22 cellular contexts compared by ENCODE assay signal in genomic region chr16:86292171-86292775, GRCh38.
"Had no signal": no experiment of that assay in that cellular context is flagged by ENCODE, and none has a peak within 500 bp of the region (broad histone marks: within the 10 kb centered on the region; RNA-seq: fewer than 3 reads in every experiment).

No MANE protein-coding gene starts in this region.

- H3K27ac ChIP-seq: dorsolateral prefrontal cortex, lower lobe of right lung, neural progenitor cell, prostate gland, right atrium auricular region, thyroid gland had no signal

- H3K27ac Mint-ChIP-seq: mesothelial cell of epicardium; naive thymus-derived CD4-positive, alpha-beta T cell; nephron; neural progenitor cell; stimulated activated effector memory CD8-positive, alpha-beta T cell treated with anti-CD3 and anti-CD28 coated beads, Interleukin-12 subunit alpha, Interleukin-12 subunit beta, amount 100 ng/mL, for 72 hours; type B pancreatic cell had no signal

- H3K4me3 Mint-ChIP-seq: mesothelial cell of epicardium; naive thymus-derived CD4-positive, alpha-beta T cell; nephron; neural progenitor cell; stimulated activated effector memory CD8-positive, alpha-beta T cell treated with anti-CD3 and anti-CD28 coated beads, Interleukin-12 subunit alpha, Interleukin-12 subunit beta, amount 100 ng/mL, for 72 hours; type B pancreatic cell had no signal

- H3K9me3 Mint-ChIP-seq: mesothelial cell of epicardium; nephron; neural progenitor cell; stimulated activated effector memory CD8-positive, alpha-beta T cell treated with anti-CD3 and anti-CD28 coated beads, Interleukin-12 subunit alpha, Interleukin-12 subunit beta, amount 100 ng/mL, for 72 hours; type B pancreatic cell had no signal

- DNase-seq: dorsolateral prefrontal cortex; effector CD4-positive, alpha-beta T cell; left ventricle myocardium superior; lower lobe of right lung; mucosa of descending colon; naive thymus-derived CD4-positive, alpha-beta T cell; nucleus accumbens; stimulated activated CD4-positive, alpha-beta T cell treated with anti-CD3 and anti-CD28 coated beads, Interleukin-12 subunit alpha, Interleukin-12 subunit beta, amount 100 ng/mL, for 4 hours; stimulated activated CD4-positive, alpha-beta T cell treated with anti-CD3 and anti-CD28 coated beads, Interleukin-2, amount 100 ng/mL, for 24 hours; stimulated activated CD4-positive, alpha-beta T cell treated with anti-CD3 and anti-CD28 coated beads, Interleukin-4, amount 100 ng/mL, for 24 hours; stimulated activated naive CD4-positive, alpha-beta T cell treated with Interleukin-2 at 50 U/mL for 16 hours; stomach; thyroid gland had no signal

- ATAC-seq: left ventricle myocardium superior; lower lobe of right lung; mucosa of descending colon; naive thymus-derived CD4-positive, alpha-beta T cell; sciatic nerve; stimulated activated effector memory CD8-positive, alpha-beta T cell treated with anti-CD3 and anti-CD28 coated beads, Interleukin-12 subunit alpha, Interleukin-12 subunit beta, amount 100 ng/mL, for 72 hours had no signal

- H3K36me3 Mint-ChIP-seq: mesothelial cell of epicardium; neural progenitor cell; stimulated activated effector memory CD8-positive, alpha-beta T cell treated with anti-CD3 and anti-CD28 coated beads, Interleukin-12 subunit alpha, Interleukin-12 subunit beta, amount 100 ng/mL, for 72 hours; type B pancreatic cell had no signal

- H3K4me1 Mint-ChIP-seq: stimulated activated effector memory CD8-positive, alpha-beta T cell treated with anti-CD3 and anti-CD28 coated beads, Interleukin-12 subunit alpha, Interleukin-12 subunit beta, amount 100 ng/mL, for 72 hours had no signal

- H3K9me3 ChIP-seq: lower lobe of right lung, mucosa of descending colon, prostate gland, right atrium auricular region, stomach, thyroid gland had no signal

- H3K9ac ChIP-seq: neural progenitor cell had no signal

- H3K27me3 ChIP-seq: thyroid gland had no signal

- H3K4me3 ChIP-seq: dorsolateral prefrontal cortex, lower lobe of right lung, mucosa of descending colon, neural progenitor cell, prostate gland, right atrium auricular region, smooth muscle cell, stomach, thyroid gland had no signal

- H2AFZ ChIP-seq: neural progenitor cell had no signal

- H3K4me2 ChIP-seq: neural progenitor cell, smooth muscle cell had no signal

- H3K4me1 ChIP-seq: lower lobe of right lung, prostate gland, right atrium auricular region, thyroid gland had no signal

- H3K36me3 ChIP-seq: lower lobe of right lung, neural progenitor cell, prostate gland, right atrium auricular region, stomach, thyroid gland had no signal
